Comparison of ENCODE assay signal across 1 cellular context in the genomic region with DNA sequence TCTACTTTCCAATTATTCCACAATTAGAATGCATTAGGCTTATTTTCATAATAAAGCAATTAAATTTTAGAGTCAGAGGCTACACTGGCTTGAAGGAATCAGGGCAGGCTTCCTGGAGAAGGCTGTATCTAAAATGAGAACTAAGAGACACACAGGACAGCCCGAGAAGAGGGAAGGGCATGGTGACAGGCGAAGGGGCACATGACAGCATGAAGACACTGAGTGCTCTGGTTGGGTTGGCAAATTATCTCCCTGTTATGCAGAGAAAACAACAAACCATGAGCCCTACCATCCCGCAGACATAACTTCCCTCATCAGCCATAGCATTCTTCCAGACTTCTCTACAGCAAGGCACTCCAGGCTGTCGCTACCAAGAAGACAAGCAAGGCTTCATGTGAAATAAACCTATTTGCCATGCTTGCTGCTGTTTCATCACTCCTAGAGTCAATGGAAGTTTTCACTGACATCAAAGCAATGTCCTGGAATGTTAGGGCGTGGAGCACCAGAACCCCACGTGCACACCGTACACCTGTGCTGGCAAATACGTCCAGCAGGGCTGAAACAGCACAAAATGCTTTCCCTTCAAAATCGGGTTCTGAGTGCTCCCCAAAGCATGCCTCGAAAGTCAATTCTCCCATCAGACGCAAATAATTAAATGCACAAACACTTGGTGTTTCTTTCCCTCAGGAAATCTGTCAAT.
TF ChIP-seq lines count a peak whose summit lies in the region.

No MANE protein-coding gene starts in this region.

TF ChIP-seq in GM12878, 131 proteins besides CTCF, POLR2A, EP300 and RAD21:
- TF ChIP-seq HCFC1 (IDR thresholded peaks at IDR 0.05; ENCODE audit: low read length) = no peak
- TF ChIP-seq ZNF384 (IDR thresholded peaks at IDR 0.05; ENCODE audit: borderline replicate concordance, low read depth, low read length) = no peak
